ENCODE assay signal across 8 cellular contexts in genomic region chr1:154352581-154353459, GRCh38. TPM values are rescaled to one million over a fixed set of nuclear protein-coding genes. Genes with fewer than 3 reads are reported as not detected.
DNase-seq lines count a peak whose midpoint lies in the region; ATAC-seq lines count a peak whose summit lies in the region.

No MANE protein-coding gene starts in this region.

- peaks cover 15% of the 10 kb centered on the region for H3K36me3 Mint-ChIP-seq in CD4-positive, CD25-positive, alpha-beta regulatory T cell

- H3K27me3 Mint-ChIP-seq in CD4-positive, CD25-positive, alpha-beta regulatory T cell, result no peaks in the 10 kb centered on the region

- no peaks in the 10 kb centered on the region for H3K9me3 ChIP-seq in CD4-positive, CD25-positive, alpha-beta regulatory T cell (ENCODE audit: control insufficient read depth in 2 of 2, low read length in 2 of 2)
- no peaks in the 10 kb centered on the region for H3K9me3 ChIP-seq in iPS-20b (ENCODE audit: insufficient read depth, low read depth, low read length)

- H3K4me3 ChIP-seq in CD4-positive, CD25-positive, alpha-beta regulatory T cell (ENCODE audit: low read depth, low read length), result peak overlapping the region; percentile 82
- H3K4me3 ChIP-seq in iPS-20b (ENCODE audit: low read length), result peak overlapping the region; percentile 66

- H3K27ac ChIP-seq in CD4-positive, CD25-positive, alpha-beta regulatory T cell (ENCODE audit: insufficient read depth, low read length, poor library complexity, severe bottlenecking), result peak overlapping the region; percentile 72
- no peak overlapping the region for H3K27ac ChIP-seq in iPS-20b (ENCODE audit: low read length)

- DNase-seq in CD4-positive, CD25-positive, alpha-beta regulatory T cell, result peak; percentile 26 to 68 (median 32)
- DNase-seq in HT-29 (ENCODE audit: low spot score) (peak; percentile 27), SW480 (ENCODE audit: low spot score) (peak; percentile 73), T47D (ENCODE audit: low read depth in 1 of 2, low spot score in 1 of 2) (peak; percentile 59 to 74), sciatic nerve (ENCODE audit: low spot score) (peak; percentile 72)

- intact Hi-C loops in sciatic nerve (cut with DNase I), result no loop called here

- H3K27ac Mint-ChIP-seq in CD4-positive, CD25-positive, alpha-beta regulatory T cell, result peak overlapping the region; percentile 87 to 96 (median 95)

- H3K36me3 ChIP-seq in CD4-positive, CD25-positive, alpha-beta regulatory T cell (ENCODE audit: control insufficient read depth, insufficient read depth, low read length), result peaks cover 26% of the 10 kb centered on the region
- H3K36me3 ChIP-seq in iPS-20b (ENCODE audit: insufficient read depth, low read depth, low read length), result peaks cover 19% of the 10 kb centered on the region

- H3K4me3 Mint-ChIP-seq in CD4-positive, CD25-positive, alpha-beta regulatory T cell, result peak overlapping the region; percentile 89 to 96 (median 94)

- in situ Hi-C loops in T47D (cut with HindIII; ENCODE audit: low pct_unique_long_range_greater_than_20kb, low sequenced_read_pairs), result no loop called here

- H3K9ac ChIP-seq in iPS-20b (ENCODE audit: low read depth, low read length), result peak overlapping the region; percentile 32; the same call in 1 of the 2 replicates

- no peaks in the 10 kb centered on the region for H3K9me3 Mint-ChIP-seq in CD4-positive, CD25-positive, alpha-beta regulatory T cell

- H3K27me3 ChIP-seq in CD4-positive, CD25-positive, alpha-beta regulatory T cell (ENCODE audit: control insufficient read depth, insufficient read depth, low read length), result no peaks in the 10 kb centered on the region
- peaks cover 20% of the 10 kb centered on the region; the same call in 1 of the 2 replicates for H3K27me3 ChIP-seq in iPS-20b (ENCODE audit: insufficient read depth, low read length)

- peaks cover 6 to 64% (median 35%) of the 10 kb centered on the region in 4 donors for H3K4me1 Mint-ChIP-seq in CD4-positive, CD25-positive, alpha-beta regulatory T cell

- peaks cover 55% of the 10 kb centered on the region for H3K4me1 ChIP-seq in CD4-positive, CD25-positive, alpha-beta regulatory T cell (ENCODE audit: control insufficient read depth, insufficient read depth, low read length, poor library complexity, severe bottlenecking)
- no peaks in the 10 kb centered on the region for H3K4me1 ChIP-seq in iPS-20b (ENCODE audit: insufficient read depth, low read length)

- ATAC-seq in CD4-positive, CD25-positive, alpha-beta regulatory T cell (ENCODE audit: low read depth in 2 of 2), result peak; percentile 54 to 64
- peak; percentile 74 for ATAC-seq in sciatic nerve
- no peak for ATAC-seq in GM19395 (IDR thresholded peaks at IDR 0.05; ENCODE audit: unreplicated experiment)
- ATAC-seq in HG03342 (IDR thresholded peaks at IDR 0.05; ENCODE audit: unreplicated experiment), result no peak

RNA-seq across cellular contexts. Expression of gene ATP8B2, which starts 27.5 kb away (rescaled TPM):
- total RNA-seq in CD4-positive, CD25-positive, alpha-beta regulatory T cell, result 267 TPM
- 100 to 1,000 TPM in 2 of 4 donors, 10 to 100 TPM in 2; 76.0 to 127 (median 104) TPM for polyA plus RNA-seq in CD4-positive, CD25-positive, alpha-beta regulatory T cell
- 1.1 and 1.9 TPM in 2 replicates for total RNA-seq in HT-29 (2014; rRNA removed; shearing (Covaris generic))
- 78.3 TPM for total RNA-seq in sciatic nerve

RNA-seq across cellular contexts. Expression of gene AQP10, which starts 31.9 kb away (rescaled TPM):
- 0.81 TPM for total RNA-seq in CD4-positive, CD25-positive, alpha-beta regulatory T cell
- not detected for polyA plus RNA-seq in CD4-positive, CD25-positive, alpha-beta regulatory T cell
- not detected in 2 replicates for total RNA-seq in HT-29 (2014; rRNA removed; shearing (Covaris generic))
- not detected for total RNA-seq in sciatic nerve

RNA-seq across cellular contexts. Expression of gene IL6R, which starts 52.3 kb away (rescaled TPM):
- total RNA-seq in CD4-positive, CD25-positive, alpha-beta regulatory T cell, result 135 TPM
- polyA plus RNA-seq in CD4-positive, CD25-positive, alpha-beta regulatory T cell, result 10 to 100 TPM; 54.5 to 84.4 (median 62.2) TPM
- total RNA-seq in HT-29 (2014; rRNA removed; shearing (Covaris generic)), result 3.1 and 4.4 TPM in 2 replicates
- 26.6 TPM for total RNA-seq in sciatic nerve

Comparison
In these comparisons a context has a peak if more than half of its experiments do, and no peak if none do; other contexts are left out.
1. ATAC-seq: peak in CD4-positive, CD25-positive, alpha-beta regulatory T cell (2 of 2) and sciatic nerve (single experiment); none in GM19395 (single experiment) and HG03342 (single experiment).
2. RNA of gene ATP8B2, which starts 27.5 kb away (total RNA-seq): 267 TPM in CD4-positive, CD25-positive, alpha-beta regulatory T cell (single experiment) and 78.3 TPM in sciatic nerve (single experiment); 1.1 to 1.9 TPM in HT-29; every median in the first group is over 10 times any median in the second.
3. Peak in every context shown above with its lines, with median percentiles within 50 percentile points of each other: DNase-seq.